In the genomic region with DNA sequence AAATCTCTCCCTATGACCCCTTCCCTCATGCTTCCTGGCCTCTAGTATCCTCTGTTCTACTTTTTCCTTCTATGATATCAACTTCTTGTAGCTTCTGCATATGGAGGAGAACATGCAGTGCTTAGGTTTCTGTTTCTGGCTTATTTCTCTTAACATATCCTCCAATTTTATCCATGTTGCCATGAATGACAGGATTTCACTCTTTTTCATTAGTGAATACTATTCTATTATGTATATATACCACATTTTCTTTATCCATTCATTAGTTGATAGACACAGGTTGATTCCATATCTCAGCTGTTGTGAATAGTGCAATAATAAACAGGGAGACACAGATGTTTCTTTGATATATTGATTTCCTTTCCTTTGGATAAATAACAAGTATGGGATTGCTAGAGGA, we compare ENCODE assay signal across 6 cellular contexts.
"Had no signal": no experiment of that assay in that cellular context is flagged by ENCODE, and none has a peak within 500 bp of the region (broad histone marks: within the 10 kb centered on the region; RNA-seq: fewer than 3 reads in every experiment).

No MANE protein-coding gene starts in this region.

- H3K27ac ChIP-seq: HL-60 had no signal

- ATAC-seq: HepG2, K562 had no signal

- H3K4me3 ChIP-seq: K562 had no signal

- H3K27ac Mint-ChIP-seq: IgD-negative memory B cell had no signal

- DNase-seq: IMR-90, KBM-7 had no signal

- H3K4me3 Mint-ChIP-seq: IgD-negative memory B cell had no signal
